1 cellular context compared by ENCODE assay signal in the genomic region with DNA sequence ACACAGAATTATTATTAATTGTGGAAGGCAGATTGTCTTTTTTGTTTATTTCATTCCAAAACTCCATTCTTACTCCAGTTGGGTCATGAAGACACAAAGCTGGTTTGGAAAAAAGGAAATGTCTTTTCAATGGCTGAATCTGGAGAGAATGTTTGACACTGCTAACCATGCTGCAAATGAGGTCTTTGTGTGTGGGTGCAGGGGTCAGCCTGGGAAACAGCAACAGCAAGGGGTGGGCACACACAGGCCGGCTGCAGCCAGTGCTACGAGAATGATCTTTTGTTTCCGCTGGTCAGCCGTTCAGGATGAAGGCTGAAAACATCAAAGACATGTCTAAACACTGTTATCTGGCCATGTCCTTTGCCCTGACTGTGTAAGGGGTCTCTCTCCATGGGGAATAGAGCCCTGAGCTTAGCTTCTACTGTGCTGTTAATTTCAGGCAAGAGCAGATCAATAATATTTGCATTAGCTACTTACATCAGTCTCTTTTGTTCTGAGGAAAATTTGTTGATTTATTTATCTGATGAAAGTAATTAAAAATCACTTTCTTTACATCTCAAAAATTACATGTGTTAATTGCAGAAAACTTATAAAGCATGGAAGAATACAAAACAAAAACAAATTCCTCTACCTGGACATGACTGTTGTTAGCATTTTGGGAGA.
TF ChIP-seq lines count a peak whose summit lies in the region.

No MANE protein-coding gene starts in this region.

TF ChIP-seq in HepG2, 621 proteins besides CTCF, POLR2A, EP300 and RAD21 (continued from another document and continues in another):
- TF ChIP-seq, protein P1, sequence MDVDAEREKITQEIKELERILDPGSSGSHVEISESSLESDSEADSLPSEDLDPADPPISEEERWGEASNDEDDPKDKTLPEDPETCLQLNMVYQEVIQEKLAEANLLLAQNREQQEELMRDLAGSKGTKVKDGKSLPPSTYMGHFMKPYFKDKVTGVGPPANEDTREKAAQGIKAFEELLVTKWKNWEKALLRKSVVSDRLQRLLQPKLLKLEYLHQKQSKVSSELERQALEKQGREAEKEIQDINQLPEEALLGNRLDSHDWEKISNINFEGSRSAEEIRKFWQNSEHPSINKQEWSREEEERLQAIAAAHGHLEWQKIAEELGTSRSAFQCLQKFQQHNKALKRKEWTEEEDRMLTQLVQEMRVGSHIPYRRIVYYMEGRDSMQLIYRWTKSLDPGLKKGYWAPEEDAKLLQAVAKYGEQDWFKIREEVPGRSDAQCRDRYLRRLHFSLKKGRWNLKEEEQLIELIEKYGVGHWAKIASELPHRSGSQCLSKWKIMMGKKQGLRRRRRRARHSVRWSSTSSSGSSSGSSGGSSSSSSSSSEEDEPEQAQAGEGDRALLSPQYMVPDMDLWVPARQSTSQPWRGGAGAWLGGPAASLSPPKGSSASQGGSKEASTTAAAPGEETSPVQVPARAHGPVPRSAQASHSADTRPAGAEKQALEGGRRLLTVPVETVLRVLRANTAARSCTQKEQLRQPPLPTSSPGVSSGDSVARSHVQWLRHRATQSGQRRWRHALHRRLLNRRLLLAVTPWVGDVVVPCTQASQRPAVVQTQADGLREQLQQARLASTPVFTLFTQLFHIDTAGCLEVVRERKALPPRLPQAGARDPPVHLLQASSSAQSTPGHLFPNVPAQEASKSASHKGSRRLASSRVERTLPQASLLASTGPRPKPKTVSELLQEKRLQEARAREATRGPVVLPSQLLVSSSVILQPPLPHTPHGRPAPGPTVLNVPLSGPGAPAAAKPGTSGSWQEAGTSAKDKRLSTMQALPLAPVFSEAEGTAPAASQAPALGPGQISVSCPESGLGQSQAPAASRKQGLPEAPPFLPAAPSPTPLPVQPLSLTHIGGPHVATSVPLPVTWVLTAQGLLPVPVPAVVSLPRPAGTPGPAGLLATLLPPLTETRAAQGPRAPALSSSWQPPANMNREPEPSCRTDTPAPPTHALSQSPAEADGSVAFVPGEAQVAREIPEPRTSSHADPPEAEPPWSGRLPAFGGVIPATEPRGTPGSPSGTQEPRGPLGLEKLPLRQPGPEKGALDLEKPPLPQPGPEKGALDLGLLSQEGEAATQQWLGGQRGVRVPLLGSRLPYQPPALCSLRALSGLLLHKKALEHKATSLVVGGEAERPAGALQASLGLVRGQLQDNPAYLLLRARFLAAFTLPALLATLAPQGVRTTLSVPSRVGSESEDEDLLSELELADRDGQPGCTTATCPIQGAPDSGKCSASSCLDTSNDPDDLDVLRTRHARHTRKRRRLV (CRISPR knock-in tag; IDR thresholded peaks at IDR 0.05), result 0 out of 2 replicates have a peak, but pooled peaks have one; percentile 56
- TF ChIP-seq TARDBP (CRISPR knock-in tag; IDR thresholded peaks at IDR 0.05), result peak; percentile 97
- no peak for TF ChIP-seq CHCHD3 (CRISPR knock-in tag; IDR thresholded peaks at IDR 0.05)
- TF ChIP-seq FOXP1 (IDR thresholded peaks at IDR 0.05), result peak; percentile 87
- peak; percentile 97 for TF ChIP-seq FOXP1 (CRISPR knock-in tag; IDR thresholded peaks at IDR 0.05)
- TF ChIP-seq, protein P2, sequence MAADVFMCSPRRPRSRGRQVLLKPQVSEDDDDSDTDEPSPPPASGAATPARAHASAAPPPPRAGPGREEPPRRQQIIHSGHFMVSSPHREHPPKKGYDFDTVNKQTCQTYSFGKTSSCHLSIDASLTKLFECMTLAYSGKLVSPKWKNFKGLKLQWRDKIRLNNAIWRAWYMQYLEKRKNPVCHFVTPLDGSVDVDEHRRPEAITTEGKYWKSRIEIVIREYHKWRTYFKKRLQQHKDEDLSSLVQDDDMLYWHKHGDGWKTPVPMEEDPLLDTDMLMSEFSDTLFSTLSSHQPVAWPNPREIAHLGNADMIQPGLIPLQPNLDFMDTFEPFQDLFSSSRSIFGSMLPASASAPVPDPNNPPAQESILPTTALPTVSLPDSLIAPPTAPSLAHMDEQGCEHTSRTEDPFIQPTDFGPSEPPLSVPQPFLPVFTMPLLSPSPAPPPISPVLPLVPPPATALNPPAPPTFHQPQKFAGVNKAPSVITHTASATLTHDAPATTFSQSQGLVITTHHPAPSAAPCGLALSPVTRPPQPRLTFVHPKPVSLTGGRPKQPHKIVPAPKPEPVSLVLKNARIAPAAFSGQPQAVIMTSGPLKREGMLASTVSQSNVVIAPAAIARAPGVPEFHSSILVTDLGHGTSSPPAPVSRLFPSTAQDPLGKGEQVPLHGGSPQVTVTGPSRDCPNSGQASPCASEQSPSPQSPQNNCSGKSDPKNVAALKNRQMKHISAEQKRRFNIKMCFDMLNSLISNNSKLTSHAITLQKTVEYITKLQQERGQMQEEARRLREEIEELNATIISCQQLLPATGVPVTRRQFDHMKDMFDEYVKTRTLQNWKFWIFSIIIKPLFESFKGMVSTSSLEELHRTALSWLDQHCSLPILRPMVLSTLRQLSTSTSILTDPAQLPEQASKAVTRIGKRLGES (CRISPR knock-in tag; IDR thresholded peaks at IDR 0.05; ENCODE audit: borderline replicate concordance), result no peak
- no peak for TF ChIP-seq ZNF496 (CRISPR knock-in tag; IDR thresholded peaks at IDR 0.05; ENCODE audit: insufficient replicate concordance)
- peak; percentile 93 for TF ChIP-seq BCL6 (CRISPR knock-in tag; IDR thresholded peaks at IDR 0.05)
- TF ChIP-seq, protein P3, sequence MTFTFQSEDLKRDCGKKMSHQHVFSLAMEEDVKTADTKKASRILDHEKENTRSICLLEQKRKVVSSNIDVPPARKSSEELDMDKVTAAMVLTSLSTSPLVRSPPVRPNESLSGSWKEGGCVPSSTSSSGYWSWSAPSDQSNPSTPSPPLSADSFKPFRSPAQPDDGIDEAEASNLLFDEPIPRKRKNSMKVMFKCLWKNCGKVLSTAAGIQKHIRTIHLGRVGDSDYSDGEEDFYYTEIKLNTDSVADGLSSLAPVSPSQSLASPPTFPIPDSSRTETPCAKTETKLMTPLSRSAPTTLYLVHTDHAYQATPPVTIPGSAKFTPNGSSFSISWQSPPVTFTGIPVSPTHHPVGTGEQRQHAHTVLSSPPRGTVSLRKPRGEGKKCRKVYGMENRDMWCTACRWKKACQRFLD (CRISPR knock-in tag; IDR thresholded peaks at IDR 0.05; ENCODE audit: borderline replicate concordance), result no peak
- TF ChIP-seq, protein P4, sequence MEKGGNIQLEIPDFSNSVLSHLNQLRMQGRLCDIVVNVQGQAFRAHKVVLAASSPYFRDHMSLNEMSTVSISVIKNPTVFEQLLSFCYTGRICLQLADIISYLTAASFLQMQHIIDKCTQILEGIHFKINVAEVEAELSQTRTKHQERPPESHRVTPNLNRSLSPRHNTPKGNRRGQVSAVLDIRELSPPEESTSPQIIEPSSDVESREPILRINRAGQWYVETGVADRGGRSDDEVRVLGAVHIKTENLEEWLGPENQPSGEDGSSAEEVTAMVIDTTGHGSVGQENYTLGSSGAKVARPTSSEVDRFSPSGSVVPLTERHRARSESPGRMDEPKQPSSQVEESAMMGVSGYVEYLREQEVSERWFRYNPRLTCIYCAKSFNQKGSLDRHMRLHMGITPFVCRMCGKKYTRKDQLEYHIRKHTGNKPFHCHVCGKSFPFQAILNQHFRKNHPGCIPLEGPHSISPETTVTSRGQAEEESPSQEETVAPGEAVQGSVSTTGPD (CRISPR knock-in tag; IDR thresholded peaks at IDR 0.05), result peak; percentile 60; the same call in 1 of the 2 replicates
- TF ChIP-seq, protein P5, sequence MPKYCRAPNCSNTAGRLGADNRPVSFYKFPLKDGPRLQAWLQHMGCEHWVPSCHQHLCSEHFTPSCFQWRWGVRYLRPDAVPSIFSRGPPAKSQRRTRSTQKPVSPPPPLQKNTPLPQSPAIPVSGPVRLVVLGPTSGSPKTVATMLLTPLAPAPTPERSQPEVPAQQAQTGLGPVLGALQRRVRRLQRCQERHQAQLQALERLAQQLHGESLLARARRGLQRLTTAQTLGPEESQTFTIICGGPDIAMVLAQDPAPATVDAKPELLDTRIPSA (CRISPR knock-in tag; IDR thresholded peaks at IDR 0.05; ENCODE audit: borderline replicate concordance), result no peak
- TF ChIP-seq, protein P6, sequence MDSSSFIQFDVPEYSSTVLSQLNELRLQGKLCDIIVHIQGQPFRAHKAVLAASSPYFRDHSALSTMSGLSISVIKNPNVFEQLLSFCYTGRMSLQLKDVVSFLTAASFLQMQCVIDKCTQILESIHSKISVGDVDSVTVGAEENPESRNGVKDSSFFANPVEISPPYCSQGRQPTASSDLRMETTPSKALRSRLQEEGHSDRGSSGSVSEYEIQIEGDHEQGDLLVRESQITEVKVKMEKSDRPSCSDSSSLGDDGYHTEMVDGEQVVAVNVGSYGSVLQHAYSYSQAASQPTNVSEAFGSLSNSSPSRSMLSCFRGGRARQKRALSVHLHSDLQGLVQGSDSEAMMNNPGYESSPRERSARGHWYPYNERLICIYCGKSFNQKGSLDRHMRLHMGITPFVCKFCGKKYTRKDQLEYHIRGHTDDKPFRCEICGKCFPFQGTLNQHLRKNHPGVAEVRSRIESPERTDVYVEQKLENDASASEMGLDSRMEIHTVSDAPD (CRISPR knock-in tag; IDR thresholded peaks at IDR 0.05), result no peak
- TF ChIP-seq CAMTA2 (CRISPR knock-in tag; IDR thresholded peaks at IDR 0.05; ENCODE audit: borderline replicate concordance), result no peak
- TF ChIP-seq, protein P7, sequence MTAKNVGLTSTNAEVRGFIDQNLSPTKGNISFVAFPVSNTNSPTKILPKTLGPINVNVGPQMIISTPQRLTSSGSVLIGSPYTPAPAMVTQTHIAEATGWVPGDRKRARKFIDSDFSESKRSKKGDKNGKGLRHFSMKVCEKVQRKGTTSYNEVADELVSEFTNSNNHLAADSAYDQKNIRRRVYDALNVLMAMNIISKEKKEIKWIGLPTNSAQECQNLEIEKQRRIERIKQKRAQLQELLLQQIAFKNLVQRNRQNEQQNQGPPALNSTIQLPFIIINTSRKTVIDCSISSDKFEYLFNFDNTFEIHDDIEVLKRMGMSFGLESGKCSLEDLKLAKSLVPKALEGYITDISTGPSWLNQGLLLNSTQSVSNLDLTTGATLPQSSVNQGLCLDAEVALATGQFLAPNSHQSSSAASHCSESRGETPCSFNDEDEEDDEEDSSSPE (CRISPR knock-in tag; IDR thresholded peaks at IDR 0.05), result peak; percentile 73
- TF ChIP-seq, protein P8, sequence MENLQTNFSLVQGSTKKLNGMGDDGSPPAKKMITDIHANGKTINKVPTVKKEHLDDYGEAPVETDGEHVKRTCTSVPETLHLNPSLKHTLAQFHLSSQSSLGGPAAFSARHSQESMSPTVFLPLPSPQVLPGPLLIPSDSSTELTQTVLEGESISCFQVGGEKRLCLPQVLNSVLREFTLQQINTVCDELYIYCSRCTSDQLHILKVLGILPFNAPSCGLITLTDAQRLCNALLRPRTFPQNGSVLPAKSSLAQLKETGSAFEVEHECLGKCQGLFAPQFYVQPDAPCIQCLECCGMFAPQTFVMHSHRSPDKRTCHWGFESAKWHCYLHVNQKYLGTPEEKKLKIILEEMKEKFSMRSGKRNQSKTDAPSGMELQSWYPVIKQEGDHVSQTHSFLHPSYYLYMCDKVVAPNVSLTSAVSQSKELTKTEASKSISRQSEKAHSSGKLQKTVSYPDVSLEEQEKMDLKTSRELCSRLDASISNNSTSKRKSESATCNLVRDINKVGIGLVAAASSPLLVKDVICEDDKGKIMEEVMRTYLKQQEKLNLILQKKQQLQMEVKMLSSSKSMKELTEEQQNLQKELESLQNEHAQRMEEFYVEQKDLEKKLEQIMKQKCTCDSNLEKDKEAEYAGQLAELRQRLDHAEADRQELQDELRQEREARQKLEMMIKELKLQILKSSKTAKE (CRISPR knock-in tag; IDR thresholded peaks at IDR 0.05; ENCODE audit: borderline replicate concordance), result peak; percentile 94
- TF ChIP-seq, protein P9, sequence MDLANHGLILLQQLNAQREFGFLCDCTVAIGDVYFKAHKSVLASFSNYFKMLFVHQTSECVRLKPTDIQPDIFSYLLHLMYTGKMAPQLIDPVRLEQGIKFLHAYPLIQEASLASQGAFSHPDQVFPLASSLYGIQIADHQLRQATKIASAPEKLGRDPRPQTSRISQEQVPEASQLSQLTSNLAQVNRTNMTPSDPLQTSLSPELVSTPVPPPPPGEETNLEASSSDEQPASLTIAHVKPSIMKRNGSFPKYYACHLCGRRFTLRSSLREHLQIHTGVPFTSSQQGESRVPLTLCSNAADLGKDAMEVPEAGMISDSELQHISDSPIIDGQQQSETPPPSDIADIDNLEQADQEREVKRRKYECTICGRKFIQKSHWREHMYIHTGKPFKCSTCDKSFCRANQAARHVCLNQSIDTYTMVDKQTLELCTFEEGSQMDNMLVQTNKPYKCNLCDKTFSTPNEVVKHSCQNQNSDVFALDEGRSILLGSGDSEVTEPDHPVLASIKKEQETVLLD (CRISPR knock-in tag; IDR thresholded peaks at IDR 0.05; ENCODE audit: low read depth), result no peak
- TF ChIP-seq RBFOX2 (IDR thresholded peaks at IDR 0.05; ENCODE audit: low read depth, low read length), result peak; percentile 82
- peak; percentile 55; the same call in 1 of the 2 replicates for TF ChIP-seq ZNF121 (CRISPR knock-in tag; IDR thresholded peaks at IDR 0.05)
- TF ChIP-seq, protein P10, sequence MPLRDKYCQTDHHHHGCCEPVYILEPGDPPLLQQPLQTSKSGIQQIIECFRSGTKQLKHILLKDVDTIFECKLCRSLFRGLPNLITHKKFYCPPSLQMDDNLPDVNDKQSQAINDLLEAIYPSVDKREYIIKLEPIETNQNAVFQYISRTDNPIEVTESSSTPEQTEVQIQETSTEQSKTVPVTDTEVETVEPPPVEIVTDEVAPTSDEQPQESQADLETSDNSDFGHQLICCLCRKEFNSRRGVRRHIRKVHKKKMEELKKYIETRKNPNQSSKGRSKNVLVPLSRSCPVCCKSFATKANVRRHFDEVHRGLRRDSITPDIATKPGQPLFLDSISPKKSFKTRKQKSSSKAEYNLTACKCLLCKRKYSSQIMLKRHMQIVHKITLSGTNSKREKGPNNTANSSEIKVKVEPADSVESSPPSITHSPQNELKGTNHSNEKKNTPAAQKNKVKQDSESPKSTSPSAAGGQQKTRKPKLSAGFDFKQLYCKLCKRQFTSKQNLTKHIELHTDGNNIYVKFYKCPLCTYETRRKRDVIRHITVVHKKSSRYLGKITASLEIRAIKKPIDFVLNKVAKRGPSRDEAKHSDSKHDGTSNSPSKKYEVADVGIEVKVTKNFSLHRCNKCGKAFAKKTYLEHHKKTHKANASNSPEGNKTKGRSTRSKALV (CRISPR knock-in tag; IDR thresholded peaks at IDR 0.05), result peak; percentile 74; the same call in 1 of the 2 replicates
- peak; percentile 85 for TF ChIP-seq ATF7-NPFF (CRISPR knock-in tag; IDR thresholded peaks at IDR 0.05; ENCODE audit: low read depth)
- TF ChIP-seq ZBTB8A (CRISPR knock-in tag; IDR thresholded peaks at IDR 0.05; ENCODE audit: borderline replicate concordance, low read depth), result no peak
- TF ChIP-seq MEIS1 (CRISPR knock-in tag; IDR thresholded peaks at IDR 0.05; ENCODE audit: borderline replicate concordance), result peak; percentile 97
- TF ChIP-seq ZFP1 (CRISPR knock-in tag; IDR thresholded peaks at IDR 0.05), result peak; percentile 97
- TF ChIP-seq ZNF263 (CRISPR knock-in tag; IDR thresholded peaks at IDR 0.05), result peak; percentile 73; the same call in 1 of the 2 replicates
- TF ChIP-seq NRL (CRISPR knock-in tag; IDR thresholded peaks at IDR 0.05; ENCODE audit: borderline replicate concordance), result no peak
- TF ChIP-seq, protein P11, sequence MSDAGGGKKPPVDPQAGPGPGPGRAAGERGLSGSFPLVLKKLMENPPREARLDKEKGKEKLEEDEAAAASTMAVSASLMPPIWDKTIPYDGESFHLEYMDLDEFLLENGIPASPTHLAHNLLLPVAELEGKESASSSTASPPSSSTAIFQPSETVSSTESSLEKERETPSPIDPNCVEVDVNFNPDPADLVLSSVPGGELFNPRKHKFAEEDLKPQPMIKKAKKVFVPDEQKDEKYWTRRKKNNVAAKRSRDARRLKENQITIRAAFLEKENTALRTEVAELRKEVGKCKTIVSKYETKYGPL (CRISPR knock-in tag; IDR thresholded peaks at IDR 0.05), result peak; percentile 22; the same call in 1 of the 2 replicates
- TF ChIP-seq, protein P12, sequence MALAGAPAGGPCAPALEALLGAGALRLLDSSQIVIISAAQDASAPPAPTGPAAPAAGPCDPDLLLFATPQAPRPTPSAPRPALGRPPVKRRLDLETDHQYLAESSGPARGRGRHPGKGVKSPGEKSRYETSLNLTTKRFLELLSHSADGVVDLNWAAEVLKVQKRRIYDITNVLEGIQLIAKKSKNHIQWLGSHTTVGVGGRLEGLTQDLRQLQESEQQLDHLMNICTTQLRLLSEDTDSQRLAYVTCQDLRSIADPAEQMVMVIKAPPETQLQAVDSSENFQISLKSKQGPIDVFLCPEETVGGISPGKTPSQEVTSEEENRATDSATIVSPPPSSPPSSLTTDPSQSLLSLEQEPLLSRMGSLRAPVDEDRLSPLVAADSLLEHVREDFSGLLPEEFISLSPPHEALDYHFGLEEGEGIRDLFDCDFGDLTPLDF (CRISPR knock-in tag; IDR thresholded peaks at IDR 0.05), result no peak
- TF ChIP-seq MAFG (CRISPR knock-in tag; IDR thresholded peaks at IDR 0.05), result no peak
